19 cellular contexts compared by ENCODE assay signal in genomic region chr16:87032554-87032953, GRCh38.
A peak's percentile ranks its signal among the peaks of the same experiment; 100 is the strongest.
DNase-seq lines count a peak whose midpoint lies in the region; ATAC-seq and TF ChIP-seq lines count a peak whose summit lies in the region.
"Had no signal": no experiment of that assay in that cellular context is flagged by ENCODE, and none has a peak within 500 bp of the region (broad histone marks: within the 10 kb centered on the region; RNA-seq: fewer than 3 reads in every experiment).

No MANE protein-coding gene starts in this region.

- DNase-seq in Right ventricle myocardium superior (no peak), right cardiac atrium (no peak), left ventricle myocardium inferior (no peak), gastrocnemius medialis (no peak), activated gamma-delta T cell treated with Interleukin-2 at 50 U/mL for 16 hours (no peak)
- no peak for DNase-seq in activated effector memory CD4-positive, alpha-beta T cell treated with anti-CD3 and anti-CD28 coated beads, Interleukin-2, amount 50 U/mL, for 16 hours
- DNase-seq: Calu3, GOT3, HFFc6, KBM-7, NCI-H1105 treated with DMSO at 0.1 percent for 48 hours, NCI-H146, NCI-H1930, NCI-H2227 treated with DMSO at 0.1 percent for 48 hours, NCI-H526 treated with DMSO at 0.1 percent for 48 hours, SK-N-SH had no signal

- no peak overlapping the region for H3K4me3 ChIP-seq in right cardiac atrium (ENCODE audit: low read length)
- H3K4me3 ChIP-seq in left ventricle myocardium inferior: no peak overlapping the region
- peak overlapping the region in 2 of 4 donors; percentile 19 to 31 for H3K4me3 ChIP-seq in gastrocnemius medialis
- H3K4me3 ChIP-seq: HAP-1 had no signal

- H3K27me3 ChIP-seq in right cardiac atrium (ENCODE audit: control insufficient read depth, insufficient read depth) (no peaks in the 10 kb centered on the region), left ventricle myocardium inferior (ENCODE audit: low read depth) (no peaks in the 10 kb centered on the region), gastrocnemius medialis (peaks cover 0 to 3% (median 0%) of the 10 kb centered on the region in 3 donors)

- no peak overlapping the region for H3K27ac ChIP-seq in right cardiac atrium (ENCODE audit: low read length)
- H3K27ac ChIP-seq in left ventricle myocardium inferior (replicated peaks): peak overlapping the region; percentile 76
- peak overlapping the region; percentile 19 to 71 (median 58) for H3K27ac ChIP-seq in gastrocnemius medialis

- no peak for TF ChIP-seq POLR2A in gastrocnemius medialis (IDR thresholded peaks at IDR 0.05)

- peaks cover 5% of the 10 kb centered on the region for H3K4me1 ChIP-seq in right cardiac atrium (ENCODE audit: control insufficient read depth, insufficient read depth, low read length)
- peaks cover 21% of the 10 kb centered on the region for H3K4me1 ChIP-seq in left ventricle myocardium inferior
- peaks cover 22 to 24% of the 10 kb centered on the region in 2 donors for H3K4me1 ChIP-seq in gastrocnemius medialis
- H3K4me1 ChIP-seq: HAP-1 had no signal

- peak; percentile 73 for ATAC-seq in Right ventricle myocardium superior (ENCODE audit: poor library complexity)
- ATAC-seq in right cardiac atrium: no peak
- peak; percentile 74 to 88 for ATAC-seq in gastrocnemius medialis
- ATAC-seq in HG03139 (IDR thresholded peaks at IDR 0.05; ENCODE audit: unreplicated experiment): no peak
- ATAC-seq: Panc1 had no signal

- in situ Hi-C loops in gastrocnemius medialis (cut with MboI; ENCODE audit: low sequenced_read_pairs in 4 of 4): no loop called here

- no peaks in the 10 kb centered on the region for H3K36me3 ChIP-seq in left ventricle myocardium inferior
- H3K36me3 ChIP-seq in gastrocnemius medialis: no peaks in the 10 kb centered on the region
- H3K36me3 ChIP-seq: HAP-1 had no signal

- intact Hi-C loops in Right ventricle myocardium superior (cut with DNase I) (no loop called here), right cardiac atrium (cut with DNase I) (no loop called here), left ventricle myocardium inferior (cut with micrococcal nuclease) (no loop called here), gastrocnemius medialis (cut with DNase I; ENCODE audit: low total_unique reads) (no loop called here)

- TF ChIP-seq CTCF in left ventricle myocardium inferior (IDR thresholded peaks at IDR 0.05; ENCODE audit: borderline replicate concordance) (no peak), gastrocnemius medialis (IDR thresholded peaks at IDR 0.05 in 4 of 5, conservative IDR thresholded peaks at IDR 0.05 in 1 of 5) (no peak)

- 46% methylated on average over 8 of the region's 8 CpGs for WGBS in right cardiac atrium

- H3K9me3 ChIP-seq in right cardiac atrium (ENCODE audit: control insufficient read depth, low read length) (no peaks in the 10 kb centered on the region), left ventricle myocardium inferior (replicated peaks) (no peaks in the 10 kb centered on the region), gastrocnemius medialis (no peaks in the 10 kb centered on the region)
- H3K9me3 ChIP-seq: HAP-1, SK-N-SH had no signal

Comparison
In these comparisons a context has a peak if more than half of its experiments do, and no peak if none do; other contexts are left out.
1. ATAC-seq: peak in Right ventricle myocardium superior (single experiment) and gastrocnemius medialis (2 of 2); none in right cardiac atrium (0 of 2) and HG03139 (single experiment).